9 cellular contexts compared by ENCODE assay signal in the genomic region with DNA sequence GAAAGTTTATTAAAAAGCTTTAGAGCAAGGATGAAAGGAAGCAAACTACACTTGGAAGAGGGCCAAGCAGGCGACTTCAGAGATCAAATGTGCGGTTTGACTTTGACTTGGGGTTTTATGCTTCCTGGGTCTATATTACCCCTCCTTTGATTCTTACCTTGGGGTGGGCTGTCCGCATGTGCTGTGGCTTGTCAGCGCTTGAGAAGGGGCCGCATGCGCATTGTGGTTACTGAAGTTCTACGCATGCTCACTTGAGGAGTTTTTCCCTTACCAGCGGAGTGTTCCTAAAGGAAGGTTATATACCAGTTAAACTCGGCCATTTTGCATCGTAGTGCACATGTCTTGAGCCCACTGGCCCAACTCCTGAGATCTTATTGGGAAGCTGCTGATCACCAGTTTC. TPM values are rescaled to one million over a fixed set of nuclear protein-coding genes. Genes with fewer than 3 reads are reported as not detected.
DNase-seq lines count a peak whose midpoint lies in the region; ATAC-seq, FAIRE-seq and TF ChIP-seq lines count a peak whose summit lies in the region.
"Had no signal": no experiment of that assay in that cellular context is flagged by ENCODE, and none has a peak within 500 bp of the region (broad histone marks: within the 10 kb centered on the region; RNA-seq: fewer than 3 reads in every experiment).

No MANE protein-coding gene starts in this region.

- no peak overlapping the region for H3K9ac ChIP-seq in GM12878 (ENCODE audit: control insufficient read depth, insufficient read depth, low read length)
- H3K9ac ChIP-seq: parathyroid adenoma had no signal

- H2AFZ ChIP-seq in GM12878 (ENCODE audit: control insufficient read depth, low read depth, low read length) = peak overlapping the region; percentile 63
- H2AFZ ChIP-seq: parathyroid adenoma had no signal

- no peaks in the 10 kb centered on the region for H3K36me3 ChIP-seq in GM12878 (ENCODE audit: control insufficient read depth in 2 of 2, insufficient read depth in 2 of 2, low read length in 1 of 2)

- H3K4me3 ChIP-seq in GM12878 = no peak overlapping the region

- intact Hi-C loops in CD14-positive monocyte (cut with micrococcal nuclease) = loop anchor here (5.0 to 10.0 kb wide), 2 partner anchors 185 to 188 kb away; a partner anchor contains a TSS
- intact Hi-C loops in GM12878 (cut with micrococcal nuclease; ENCODE audit: unreplicated experiment) = loop anchor here (1.0 to 5.0 kb wide), 2 partner anchors 142 to 187 kb away; a partner anchor contains a TSS

- no TSS peak for BruUV-seq in GM12878 (replicated peaks; lab: Mats Ljungman, UMichigan)

- no peak for FAIRE-seq in GM12878 (lab: Jason Lieb, UNC)

- peak overlapping the region in 3 of 7 donors; percentile 37 to 67 (median 58) for H3K27ac Mint-ChIP-seq in CD14-positive monocyte

- CTCF ChIA-PET in GM12878 (lab: Yijun Ruan, JAX) = no interaction called here

- no peak for TF ChIP-seq POLR2A in GM12878 (IDR thresholded peaks at IDR 0.05; ENCODE audit: low read depth, low read length)

- in situ Hi-C loops in GM12878 (cut with MboI) = no loop called here

- no peaks in the 10 kb centered on the region for H3K36me3 Mint-ChIP-seq in CD14-positive monocyte

- H3K4me1 Mint-ChIP-seq in CD14-positive monocyte = peaks cover 10% of the 10 kb centered on the region

- H3K27me3 ChIP-seq in GM12878 (replicated peaks in 1 of 2; ENCODE audit: control insufficient read depth in 2 of 2, insufficient read depth in 2 of 2, low read length in 1 of 2) = no peaks in the 10 kb centered on the region

- POLR2A ChIA-PET in GM12878 (lab: Charles Lee) = interaction anchor here (0.6 to 0.7 kb wide), 2 partner anchors 11 to 143 kb away, joined by 3 read pairs; no protein-coding TSS in a partner anchor

- H3K9me3 Mint-ChIP-seq in CD14-positive monocyte = no peaks in the 10 kb centered on the region

- H3K27ac ChIP-seq in GM12878 (ENCODE audit: control insufficient read depth, insufficient read depth) = no peak overlapping the region
- H3K27ac ChIP-seq: parathyroid adenoma had no signal

- TF ChIP-seq EP300 in GM12878 (IDR thresholded peaks at IDR 0.05; ENCODE audit: borderline replicate concordance in 1 of 2, control insufficient read depth in 1 of 2, low read depth in 2 of 2, low read length in 2 of 2) = no peak

- H3K4me1 ChIP-seq in GM12878 (ENCODE audit: control insufficient read depth, insufficient read depth, low read length) = no peaks in the 10 kb centered on the region
- H3K4me1 ChIP-seq: parathyroid adenoma had no signal

- no peaks in the 10 kb centered on the region for H4K20me1 ChIP-seq in GM12878 (ENCODE audit: control insufficient read depth, insufficient read depth)

- DNase-seq in CD14-positive monocyte (ENCODE audit: low spot score) (no peak), GM12878 (ENCODE audit: low read depth, low spot score) (peak; percentile 47), NCI-H146 treated with DMSO at 0.1 percent for 48 hours (lab: John Stamatoyannopoulos, UW; ENCODE audit: unreplicated experiment) (no peak), AG08396 (ENCODE audit: low spot score) (no peak), H4 (ENCODE audit: low spot score) (no peak)
- DNase-seq in activated CD4-positive, CD25-positive, alpha-beta regulatory T cell treated with anti-CD3 and anti-CD28 coated beads, Interleukin-2, amount 50 U/mL, for 72 hours = peak; percentile 41
- peak; percentile 66 for DNase-seq in stimulated activated CD4-positive, alpha-beta T cell treated with anti-CD3 and anti-CD28 coated beads, Interleukin-15, amount 100 ng/mL, for 24 hours

- SMC1A ChIA-PET in GM12878 (lab: Charles Lee; ENCODE audit: uncharacterized antibody, unreplicated experiment) = no interaction called here

- WGBS in GM12878 (ENCODE audit: insufficient coverage, insufficient replicate concordance, low lambda C conversion rate, missing lambda C conversion rate) = 30% methylated on average over 10 of the region's 10 CpGs

- H3K4me2 ChIP-seq in GM12878 (ENCODE audit: control insufficient read depth, insufficient read depth) = peak overlapping the region; percentile 48

- no peaks in the 10 kb centered on the region for H3K79me2 ChIP-seq in GM12878 (ENCODE audit: control insufficient read depth, insufficient read depth, low read length)
- H3K79me2 ChIP-seq: parathyroid adenoma had no signal

- RAD21 ChIA-PET in GM12878 (lab: Charles Lee; ENCODE audit: unreplicated experiment) = no interaction called here

- ATAC-seq in GM12878 = peak; percentile 71
- ATAC-seq in HG03139 (IDR thresholded peaks at IDR 0.05; ENCODE audit: unreplicated experiment) = no peak

- no peak for TF ChIP-seq RAD21 in GM12878 (IDR thresholded peaks at IDR 0.05; ENCODE audit: insufficient read depth, low read depth, low read length)

- peaks cover 0 to 22% (median 0%) of the 10 kb centered on the region in 3 donors for H3K27me3 Mint-ChIP-seq in CD14-positive monocyte (ENCODE audit: low read depth in 3 of 3)

- no peaks in the 10 kb centered on the region for H3K9me3 ChIP-seq in GM12878 (replicated peaks; ENCODE audit: control insufficient read depth, insufficient read depth, low read length)

- TF ChIP-seq CTCF in CD14-positive monocyte (IDR thresholded peaks at IDR 0.05) (no peak), GM12878 (IDR thresholded peaks at IDR 0.05 in 2 of 3, conservative IDR thresholded peaks at IDR 0.05 in 1 of 3; ENCODE audit: control insufficient read depth in 2 of 3, extremely low read depth in 1 of 3, insufficient read depth in 1 of 3, low read depth in 3 of 3, low read length in 3 of 3) (no peak)

- H3K4me3 Mint-ChIP-seq in CD14-positive monocyte = peak overlapping the region; percentile 73 to 82

TF ChIP-seq in GM12878, 131 proteins besides CTCF, POLR2A, EP300 and RAD21:
- TF ChIP-seq BCL11A (IDR thresholded peaks at IDR 0.05; ENCODE audit: low read depth, low read length) (no peak), YY1 (IDR thresholded peaks at IDR 0.05; ENCODE audit: low read depth, low read length) (peak; percentile 78), BHLHE40 (IDR thresholded peaks at IDR 0.05; ENCODE audit: borderline replicate concordance in 1 of 2, low read depth in 2 of 2, low read length in 1 of 2) (peak in 1 of 2 experiments; percentile 54; a peak in 1 of 4 replicates), RUNX3 (IDR thresholded peaks at IDR 0.05; ENCODE audit: low read length) (peak; percentile 53; the same call in 1 of the 2 replicates), NRF1 (conservative IDR thresholded peaks at IDR 0.05; ENCODE audit: low read depth, low read length) (peak; percentile 44; the same call in 1 of the 2 replicates), EED (IDR thresholded peaks at IDR 0.05; ENCODE audit: low read depth) (no peak), JUND (IDR thresholded peaks at IDR 0.05; ENCODE audit: low read depth, low read length) (no peak)
TF ChIP-seq in GM12878: peak in this region for 4.

RNA-seq across cellular contexts. Expression of a gene that starts 9.9 kb away (rescaled TPM):
- polyA plus RNA-seq in CD14-positive monocyte (not detected), GM12878 (2011; rRNA removed) (0.08 and 0.23 TPM in 2 replicates), GM12878 (2014; fragmentation: Illumina TruSeq; extraction: Trizol) (0.16 TPM in 2 replicates), GM12878 (2014; fragmentation: Nextera tagmentation; extraction: Ambion mirVana) (under 1 TPM in 1 of 2 experiments, not detected in 1; 0.05 TPM), GM12878 (2014; rRNA removed) (0.13 TPM in 1 of 2 replicates, not detected in the other), GM12878 (2016; fragmentation: Nextera tagmentation; extraction: Ambion mirVana) (under 1 TPM in 1 of 2 experiments, not detected in 1; 0.16 TPM)
- total RNA-seq in GM12878 (2013; cell fraction: nucleolus; rRNA removed) = 0.63 and 0.73 TPM in 2 replicates
- total RNA-seq in GM12878 (2014; rRNA removed) (0.06 and 0.16 TPM in 2 replicates), GM12878 (2014; rRNA removed; fragmentation: Illumina TruSeq; extraction: Trizol) (0.14 and 0.18 TPM in 2 replicates), GM12878 (2021) (0.11 TPM in 1 of 2 replicates, not detected in the other)
- polyA plus RNA-seq in GM12878 (2011; ENCODE audit: low read depth) = 0.10 TPM
- polyA plus RNA-seq in GM12878 (2011; cell fraction: cytosol; rRNA removed) = 0.08 and 0.09 TPM in 2 replicates
- 0.07 TPM in 1 of 2 replicates, not detected in the other for polyA plus RNA-seq in GM12878 (2011; cell fraction: nucleus; rRNA removed)
- polyA plus RNA-seq in GM12878 (2012) = 0.06 and 0.11 TPM in 2 replicates
- polyA minus RNA-seq in GM12878 (2011; rRNA and poly(A)+ RNA removed) = 0.15 TPM in 1 of 2 replicates, not detected in the other
- polyA minus RNA-seq in GM12878 (2011; cell fraction: cytosol; rRNA and poly(A)+ RNA removed) = not detected in 2 replicates
- not detected in 2 replicates for polyA minus RNA-seq in GM12878 (2011; cell fraction: nucleus; rRNA and poly(A)+ RNA removed)
- not detected in 2 replicates for total RNA-seq in H4 (2014; rRNA removed; shearing (Covaris generic))

Comparison
In these comparisons a context has a peak if more than half of its experiments do, and no peak if none do; other contexts are left out.
1. DNase-seq: peak in activated CD4-positive, CD25-positive, alpha-beta regulatory T cell treated with anti-CD3 and anti-CD28 coated beads, Interleukin-2, amount 50 U/mL, for 72 hours (single experiment), GM12878 (single experiment) and stimulated activated CD4-positive, alpha-beta T cell treated with anti-CD3 and anti-CD28 coated beads, Interleukin-15, amount 100 ng/mL, for 24 hours (single experiment); none in CD14-positive monocyte (single experiment), NCI-H146 treated with DMSO at 0.1 percent for 48 hours (single experiment), AG08396 (single experiment) and H4 (single experiment).